In genomic region chr18:12373771-12374116, GRCh38 we compare ENCODE assay signal across 15 cellular contexts. TPM values are rescaled to one million over a fixed set of nuclear protein-coding genes. Genes with fewer than 3 reads are reported as not detected.
DNase-seq lines count a peak whose midpoint lies in the region; ATAC-seq lines count a peak whose summit lies in the region.
"Had no signal": no experiment of that assay in that cellular context is flagged by ENCODE, and none has a peak within 500 bp of the region (broad histone marks: within the 10 kb centered on the region; RNA-seq: fewer than 3 reads in every experiment).

No MANE protein-coding gene starts in this region.

- H3K27ac ChIP-seq in mucosa of rectum (ENCODE audit: low read depth in 2 of 2, low read length in 2 of 2): peak overlapping the region; percentile 53 to 67
- H3K27ac ChIP-seq: KMS-11 had no signal

- peaks cover 33 to 41% of the 10 kb centered on the region in 2 donors for H3K4me1 ChIP-seq in mucosa of rectum (ENCODE audit: control insufficient read depth in 2 of 2, insufficient read depth in 2 of 2, low read length in 2 of 2)

- no peaks in the 10 kb centered on the region for H3K27me3 ChIP-seq in mucosa of rectum (ENCODE audit: control insufficient read depth in 2 of 2, insufficient read depth in 2 of 2, low read length in 2 of 2)

- H3K4me3 ChIP-seq in mucosa of rectum (ENCODE audit: low read length in 2 of 2): peak overlapping the region in 1 of 2 donors; percentile 9

- peak overlapping the region in 1 of 2 donors; percentile 4 for H3K9ac ChIP-seq in mucosa of rectum (ENCODE audit: low read depth in 1 of 2, low read length in 2 of 2)
- H3K9ac ChIP-seq: KMS-11 had no signal

- no peak overlapping the region for H3K27ac Mint-ChIP-seq in stimulated activated naive CD8-positive, alpha-beta T cell treated with anti-CD3 and anti-CD28 coated beads, Interleukin-15, Interleukin-2, amounts not matched to agents 100 ng/mL and 50 ng/mL, for 24 hours
- no peak overlapping the region for H3K27ac Mint-ChIP-seq in stimulated activated naive CD8-positive, alpha-beta T cell treated with anti-CD3 and anti-CD28 coated beads, Interleukin-15, amount 100 ng/mL, for 72 hours
- H3K27ac Mint-ChIP-seq in T-helper 17 cell: no peak overlapping the region

- H3K27me3 Mint-ChIP-seq in stimulated activated naive CD8-positive, alpha-beta T cell treated with anti-CD3 and anti-CD28 coated beads, Interleukin-15, Interleukin-2, amounts not matched to agents 100 ng/mL and 50 ng/mL, for 24 hours: no peaks in the 10 kb centered on the region
- no peaks in the 10 kb centered on the region for H3K27me3 Mint-ChIP-seq in stimulated activated naive CD8-positive, alpha-beta T cell treated with anti-CD3 and anti-CD28 coated beads, Interleukin-15, amount 100 ng/mL, for 72 hours
- H3K27me3 Mint-ChIP-seq in T-helper 17 cell: no peaks in the 10 kb centered on the region

- H3K36me3 ChIP-seq in mucosa of rectum (ENCODE audit: control insufficient read depth in 2 of 2, insufficient read depth in 2 of 2, low read length in 2 of 2): peaks cover 0 to 13% of the 10 kb centered on the region in 2 donors

- no peaks in the 10 kb centered on the region for H3K9me3 ChIP-seq in T-helper 17 cell (ENCODE audit: control insufficient read depth, low read length, poor library complexity, severe bottlenecking)
- H3K9me3 ChIP-seq in mucosa of rectum (ENCODE audit: control insufficient read depth in 2 of 2, low read length in 2 of 2): no peaks in the 10 kb centered on the region

- H3K4me1 Mint-ChIP-seq in stimulated activated naive CD8-positive, alpha-beta T cell treated with anti-CD3 and anti-CD28 coated beads, Interleukin-15, Interleukin-2, amounts not matched to agents 100 ng/mL and 50 ng/mL, for 24 hours (ENCODE audit: low read depth): peaks cover 53% of the 10 kb centered on the region
- peaks cover 61% of the 10 kb centered on the region for H3K4me1 Mint-ChIP-seq in stimulated activated naive CD8-positive, alpha-beta T cell treated with anti-CD3 and anti-CD28 coated beads, Interleukin-15, amount 100 ng/mL, for 72 hours
- peaks cover 40% of the 10 kb centered on the region for H3K4me1 Mint-ChIP-seq in T-helper 17 cell

- H3K4me3 Mint-ChIP-seq in stimulated activated naive CD8-positive, alpha-beta T cell treated with anti-CD3 and anti-CD28 coated beads, Interleukin-15, Interleukin-2, amounts not matched to agents 100 ng/mL and 50 ng/mL, for 24 hours: peak overlapping the region; percentile 72
- H3K4me3 Mint-ChIP-seq in stimulated activated naive CD8-positive, alpha-beta T cell treated with anti-CD3 and anti-CD28 coated beads, Interleukin-15, amount 100 ng/mL, for 72 hours: no peak overlapping the region
- H3K4me3 Mint-ChIP-seq in T-helper 17 cell: peak overlapping the region; percentile 21

- DNase-seq in stimulated activated naive CD8-positive, alpha-beta T cell treated with anti-CD3 and anti-CD28 coated beads, Interleukin-15, amount 100 ng/mL, for 72 hours: no peak
- DNase-seq in T-helper 17 cell (no peak), NCI-H524 (lab: John Stamatoyannopoulos, UW) (no peak), DMS 273 (lab: John Stamatoyannopoulos, UW; ENCODE audit: unreplicated experiment) (no peak)
- DNase-seq: activated CD4-positive, alpha-beta T cell treated with anti-CD3 and anti-CD28 coated beads for 1 hour; hypothalamus; NCI-H1105; NCI-H510A treated with DMSO at 0.1 percent for 48 hours; stimulated activated CD4-positive, alpha-beta T cell treated with anti-CD3 and anti-CD28 coated beads, Interleukin-2, amount 100 ng/mL, for 24 hours; T-helper 9 cell had no signal

- H3K9me3 Mint-ChIP-seq in stimulated activated naive CD8-positive, alpha-beta T cell treated with anti-CD3 and anti-CD28 coated beads, Interleukin-15, Interleukin-2, amounts not matched to agents 100 ng/mL and 50 ng/mL, for 24 hours: no peaks in the 10 kb centered on the region
- H3K9me3 Mint-ChIP-seq in stimulated activated naive CD8-positive, alpha-beta T cell treated with anti-CD3 and anti-CD28 coated beads, Interleukin-15, amount 100 ng/mL, for 72 hours: no peaks in the 10 kb centered on the region

- H3K36me3 Mint-ChIP-seq in stimulated activated naive CD8-positive, alpha-beta T cell treated with anti-CD3 and anti-CD28 coated beads, Interleukin-15, Interleukin-2, amounts not matched to agents 100 ng/mL and 50 ng/mL, for 24 hours (ENCODE audit: low read depth): peaks cover 45% of the 10 kb centered on the region
- H3K36me3 Mint-ChIP-seq in T-helper 17 cell (ENCODE audit: low read depth): peaks cover 3% of the 10 kb centered on the region

- ATAC-seq in stimulated activated naive CD8-positive, alpha-beta T cell treated with anti-CD3 and anti-CD28 coated beads, Interleukin-15, amount 100 ng/mL, for 72 hours: no peak
- ATAC-seq in T-helper 17 cell (no peak), HG03175 (IDR thresholded peaks at IDR 0.05; ENCODE audit: unreplicated experiment) (no peak)
- ATAC-seq: HCT116 had no signal

RNA-seq across cellular contexts. Expression of gene AFG3L2, which starts 3.3 kb away (rescaled TPM):
- total RNA-seq in T-helper 17 cell: 10 to 100 TPM; 29.6 to 42.1 TPM

RNA-seq across cellular contexts. Expression of gene PRELID3A, which starts 34.0 kb away (rescaled TPM):
- total RNA-seq in T-helper 17 cell: under 1 TPM; 0.17 to 0.26 TPM

Comparison
In these comparisons a context has a peak if more than half of its experiments do, and no peak if none do; other contexts are left out.
1. H3K4me3 Mint-ChIP-seq: peak in stimulated activated naive CD8-positive, alpha-beta T cell treated with anti-CD3 and anti-CD28 coated beads, Interleukin-15, Interleukin-2, amounts not matched to agents 100 ng/mL and 50 ng/mL, for 24 hours (single experiment) and T-helper 17 cell (single experiment); none in stimulated activated naive CD8-positive, alpha-beta T cell treated with anti-CD3 and anti-CD28 coated beads, Interleukin-15, amount 100 ng/mL, for 72 hours (0 of 2).